Comparison of ENCODE assay signal across 8 cellular contexts in the genomic region with DNA sequence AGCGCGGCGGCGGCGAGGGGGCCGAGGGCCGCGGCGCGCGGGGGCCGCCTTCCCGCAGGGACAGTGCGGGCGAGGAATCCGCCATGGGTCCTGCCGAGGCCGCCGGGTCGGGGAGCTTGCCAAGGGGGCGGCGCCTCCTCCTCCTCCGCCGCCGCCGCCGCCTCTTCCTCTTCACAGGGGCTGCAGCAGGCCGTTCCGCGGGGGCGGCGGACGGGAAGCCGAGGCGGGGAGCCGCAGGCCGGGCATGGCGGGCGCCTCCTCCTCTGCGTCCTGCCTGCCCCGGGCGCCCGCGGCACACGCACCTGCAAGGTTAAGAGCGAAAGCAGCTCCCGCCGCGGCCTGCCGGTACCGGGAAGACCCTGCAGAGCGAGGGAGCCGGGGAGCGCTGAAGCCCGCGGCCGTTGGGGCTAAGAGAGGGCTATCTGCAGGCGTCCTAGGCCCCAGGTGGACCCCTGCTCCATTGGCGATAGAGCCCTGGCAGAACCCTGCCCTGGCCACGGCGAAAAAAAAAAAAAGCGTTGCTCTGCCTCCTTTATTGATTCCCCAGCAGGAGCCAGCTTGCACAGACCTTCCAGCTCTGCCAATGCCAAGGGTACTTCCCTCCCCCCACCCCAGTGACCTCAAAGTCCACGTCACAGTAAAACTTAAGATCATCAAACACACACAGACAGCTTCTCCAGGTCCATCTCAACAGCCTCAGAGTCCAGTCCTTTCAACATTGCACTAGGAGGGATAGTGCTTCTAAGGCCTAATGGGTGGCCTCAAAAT. TPM values are rescaled to one million over a fixed set of nuclear protein-coding genes. Genes with fewer than 3 reads are reported as not detected.
DNase-seq lines count a peak whose midpoint lies in the region; ATAC-seq and TF ChIP-seq lines count a peak whose summit lies in the region.

Gene LYSMD2, minus strand, starts transcription at position 118 of the 768 bp plus-strand sequence. Its CDS starts 33 bp downstream, at position 85.

- H3K27me3 Mint-ChIP-seq in glutamatergic neuron (ENCODE audit: unreplicated experiment) (peaks cover 9% of the 10 kb centered on the region), type B pancreatic cell (peaks cover 55% of the 10 kb centered on the region)

- H3K4me1 Mint-ChIP-seq in glutamatergic neuron (ENCODE audit: low read depth, unreplicated experiment), result peaks cover 9% of the 10 kb centered on the region
- H3K4me1 Mint-ChIP-seq in type B pancreatic cell (ENCODE audit: unreplicated experiment), result no peaks in the 10 kb centered on the region

- peak within 1 kb of the TSS; percentile 73 for H3K4me3 ChIP-seq in osteoblast (ENCODE audit: insufficient read depth, low read length)

- H3K79me2 ChIP-seq in osteoblast (ENCODE audit: insufficient read depth, low read length), result no peaks in the 10 kb centered on the region

- ATAC-seq in GM19025 (IDR thresholded peaks at IDR 0.05; ENCODE audit: low read depth, unreplicated experiment) (peak; percentile 52), HG03442 (IDR thresholded peaks at IDR 0.05; ENCODE audit: unreplicated experiment) (peak; percentile 40)

- H3K27ac ChIP-seq in osteoblast (ENCODE audit: low read depth, low read length), result no peak within 1 kb of the TSS

- H3K4me3 Mint-ChIP-seq in glutamatergic neuron (ENCODE audit: unreplicated experiment) (peak within 1 kb of the TSS; percentile 86), type B pancreatic cell (peak within 1 kb of the TSS; percentile 86)

- TF ChIP-seq CTCF in glutamatergic neuron (IDR thresholded peaks at IDR 0.05; ENCODE audit: partially characterized antibody, unreplicated experiment) (no peak), osteoblast (IDR thresholded peaks at IDR 0.05; ENCODE audit: extremely low read depth, low read depth, low read length) (no peak), type B pancreatic cell (conservative IDR thresholded peaks at IDR 0.05) (no peak)

- peaks cover 2% of the 10 kb centered on the region for H3K9me3 Mint-ChIP-seq in glutamatergic neuron (ENCODE audit: unreplicated experiment)
- no peaks in the 10 kb centered on the region for H3K9me3 Mint-ChIP-seq in type B pancreatic cell

- no peaks in the 10 kb centered on the region for H3K27me3 ChIP-seq in osteoblast (ENCODE audit: insufficient read depth, low read length)

- no peaks in the 10 kb centered on the region for H3K36me3 ChIP-seq in osteoblast (ENCODE audit: insufficient read depth, low read length)

- H3K36me3 Mint-ChIP-seq in glutamatergic neuron (ENCODE audit: unreplicated experiment) (no peaks in the 10 kb centered on the region), type B pancreatic cell (no peaks in the 10 kb centered on the region)

- peak within 1 kb of the TSS; percentile 81 for H2AFZ ChIP-seq in osteoblast (ENCODE audit: low read length)

- H3K4me2 ChIP-seq in osteoblast (ENCODE audit: insufficient read depth, low read length), result peak within 1 kb of the TSS; percentile 92

- peaks cover 10% of the 10 kb centered on the region for H3K4me1 ChIP-seq in osteoblast (ENCODE audit: insufficient read depth, low read length)

- H4K20me1 ChIP-seq in osteoblast (ENCODE audit: insufficient read depth, low read length), result no peaks in the 10 kb centered on the region

- H3K9me3 ChIP-seq in osteoblast (ENCODE audit: low read depth, low read length), result no peaks in the 10 kb centered on the region

- DNase-seq in Ammon's horn (ENCODE audit: low spot score), result peak; percentile 83
- peak; percentile 31 for DNase-seq in SHP77 treated with DMSO at 0.1 percent for 48 hours (lab: John Stamatoyannopoulos, UW)
- peak; percentile 76 for DNase-seq in activated naive CD4-positive, alpha-beta T cell treated with anti-CD3 and anti-CD28 coated beads, Interleukin-2, amount 50 U/mL, for 16 hours
- DNase-seq in glutamatergic neuron, result peak; percentile 59
- DNase-seq in osteoblast (ENCODE audit: insufficient read length, low spot score, missing footprints), result peak; percentile 88
- DNase-seq in type B pancreatic cell (ENCODE audit: extremely low spot score, unreplicated experiment), result no peak

- no peak within 1 kb of the TSS for H3K27ac Mint-ChIP-seq in glutamatergic neuron (ENCODE audit: unreplicated experiment)
- peak within 1 kb of the TSS; percentile 73 for H3K27ac Mint-ChIP-seq in type B pancreatic cell

RNA-seq across cellular contexts. Expression of gene LYSMD2, which starts in this region (rescaled TPM):
- total RNA-seq in glutamatergic neuron (ENCODE audit: unreplicated experiment), result 0.78 TPM
- 3.3 and 4.7 TPM in 2 replicates for total RNA-seq in osteoblast
- total RNA-seq in type B pancreatic cell (ENCODE audit: low replicate concordance), result 3.9 and 6.2 TPM in 2 replicates

Comparison
In these comparisons a context has a peak if more than half of its experiments do, and no peak if none do; other contexts are left out.
1. Peak in DNase-seq in glutamatergic neuron; RNA of the gene not detected or under 1 TPM.